1 cellular context compared by ENCODE assay signal in the genomic region with DNA sequence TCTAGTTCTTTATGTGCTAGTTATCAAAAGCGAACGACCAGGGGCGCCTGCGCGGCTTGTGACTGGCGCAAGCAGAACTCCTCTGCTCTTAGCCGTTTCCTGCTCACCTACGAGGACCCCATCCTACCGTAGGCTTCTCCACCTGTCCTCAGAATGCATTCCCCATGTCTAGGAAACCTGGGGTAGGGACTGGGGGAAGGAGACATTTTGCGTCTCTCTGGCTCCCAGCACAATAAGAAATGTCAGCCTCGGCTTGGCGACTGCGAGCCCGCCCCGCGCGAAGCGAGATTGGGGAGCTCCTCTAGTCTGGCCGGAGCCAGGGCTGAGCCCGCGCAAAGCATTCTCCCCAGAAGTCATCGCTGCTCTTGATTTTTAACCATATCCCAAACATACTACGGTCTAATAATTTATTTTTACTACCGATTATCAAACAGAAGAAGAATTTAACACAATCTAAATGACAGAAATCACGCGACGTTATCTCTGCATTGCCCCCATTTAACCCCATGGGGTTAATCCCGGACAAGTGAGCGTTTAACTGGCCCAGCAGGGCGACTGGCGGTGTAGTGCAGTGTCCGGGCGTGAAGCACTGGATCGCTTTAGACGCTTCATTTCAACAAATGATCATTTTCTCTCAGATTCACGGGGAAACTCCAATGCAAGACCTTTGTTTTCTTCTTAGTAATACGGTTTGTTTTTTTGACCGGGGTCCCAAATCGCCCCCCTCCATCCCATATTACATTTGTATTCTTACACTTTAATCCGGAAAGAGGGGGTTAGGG.
TF ChIP-seq lines count a peak whose summit lies in the region.

No MANE protein-coding gene starts in this region.

TF ChIP-seq in SK-N-SH treated with all-trans-retinoic acid at 6 μM for 48 hours, 23 proteins besides CTCF, POLR2A, EP300 and RAD21 (continued from another document):
- no peak for TF ChIP-seq PATZ1 (CRISPR knock-in tag; IDR thresholded peaks at IDR 0.05; ENCODE audit: borderline replicate concordance)
